ENCODE assay signal across 2 cellular contexts in genomic region chr9:3733039-3733408, GRCh38.
A peak's percentile ranks its signal among the peaks of the same experiment; 100 is the strongest.
TF ChIP-seq lines count a peak whose summit lies in the region.

No MANE protein-coding gene starts in this region.

TF ChIP-seq in IMR-90, 13 proteins besides CTCF, POLR2A, EP300 and RAD21:
- TF ChIP-seq RFX5 (IDR thresholded peaks at IDR 0.05; ENCODE audit: low read depth, low read length), result no peak
TF ChIP-seq in IMR-90: peak in this region for 0.

TF ChIP-seq in GM12878, 131 proteins besides CTCF, POLR2A, EP300 and RAD21:
- TF ChIP-seq GATAD2B (conservative IDR thresholded peaks at IDR 0.05; ENCODE audit: low read depth), result no peak
- TF ChIP-seq SIX5 (IDR thresholded peaks at IDR 0.05; ENCODE audit: low read depth, low read length, severe bottlenecking), result no peak
- no peak for TF ChIP-seq ZBED1 (IDR thresholded peaks at IDR 0.05; ENCODE audit: borderline replicate concordance)
- TF ChIP-seq IRF3 (IDR thresholded peaks at IDR 0.05), result no peak
- peak; percentile 8 to 42; a peak in 1 of 4 replicates for TF ChIP-seq BHLHE40 (IDR thresholded peaks at IDR 0.05; ENCODE audit: borderline replicate concordance in 1 of 2, low read depth in 2 of 2, low read length in 1 of 2)
- TF ChIP-seq PAX5 (IDR thresholded peaks at IDR 0.05; ENCODE audit: borderline replicate concordance, low read depth, low read length), result peak; percentile 23; the same call in 1 of the 2 replicates
- TF ChIP-seq TAF1 (IDR thresholded peaks at IDR 0.05; ENCODE audit: borderline replicate concordance, low read depth, low read length), result no peak
- no peak for TF ChIP-seq MAX (IDR thresholded peaks at IDR 0.05; ENCODE audit: low read depth, low read length)
- TF ChIP-seq CHD1 (IDR thresholded peaks at IDR 0.05; ENCODE audit: low read depth, low read length), result no peak
- TF ChIP-seq MYC (IDR thresholded peaks at IDR 0.05; ENCODE audit: insufficient read depth, insufficient read length, insufficient replicate concordance, low read length, severe bottlenecking), result no peak
- peak; percentile 52; the same call in 1 of the 2 replicates for TF ChIP-seq MTA2 (IDR thresholded peaks at IDR 0.05; ENCODE audit: low read depth)
- TF ChIP-seq ESRRA (IDR thresholded peaks at IDR 0.05; ENCODE audit: low read length), result no peak
- peak; percentile 87 for TF ChIP-seq NR2F1 (conservative IDR thresholded peaks at IDR 0.05)
